Comparison of ENCODE assay signal across 25 cellular contexts in genomic region chr11:17802491-17802890, GRCh38.
"Had no signal": no experiment of that assay in that cellular context is flagged by ENCODE, and none has a peak within 500 bp of the region (broad histone marks: within the 10 kb centered on the region; RNA-seq: fewer than 3 reads in every experiment).

No MANE protein-coding gene starts in this region.

- H3K27ac ChIP-seq: body of pancreas, colonic mucosa, left ventricle myocardium inferior, neutrophil, ovary, prostate gland, spleen, thoracic aorta, vagina had no signal

- H3K36me3 Mint-ChIP-seq: activated naive CD4-positive, alpha-beta T cell treated with anti-CD3 and anti-CD28 coated beads, Interleukin-2, amount 10 ng/mL, durations not matched to agents 7 days and 5 days; mesothelial cell of epicardium; natural killer cell; type B pancreatic cell had no signal

- H3K9me3 Mint-ChIP-seq: activated CD4-positive, alpha-beta memory T cell treated with anti-CD3 and anti-CD28 coated beads for 36 hours; activated naive CD4-positive, alpha-beta T cell treated with anti-CD3 and anti-CD28 coated beads, Interleukin-2, amount 10 ng/mL, durations not matched to agents 7 days and 5 days; effector memory CD8-positive, alpha-beta T cell; natural killer cell; type B pancreatic cell had no signal

- H3K4me3 ChIP-seq: body of pancreas, colonic mucosa, dorsolateral prefrontal cortex, left ventricle myocardium inferior, ovary, prostate gland, spleen, thoracic aorta, vagina had no signal

- H3K4me1 Mint-ChIP-seq: activated naive CD4-positive, alpha-beta T cell treated with anti-CD3 and anti-CD28 coated beads, Interleukin-2, amount 10 ng/mL, durations not matched to agents 7 days and 5 days; mesothelial cell of epicardium had no signal

- H3K4me1 ChIP-seq: body of pancreas, colonic mucosa, prostate gland, spleen, vagina had no signal

- H3K27ac Mint-ChIP-seq: activated CD4-positive, alpha-beta memory T cell treated with anti-CD3 and anti-CD28 coated beads for 36 hours; activated naive CD4-positive, alpha-beta T cell treated with anti-CD3 and anti-CD28 coated beads, Interleukin-2, amount 10 ng/mL, durations not matched to agents 7 days and 5 days; effector memory CD8-positive, alpha-beta T cell; mesothelial cell of epicardium; natural killer cell; type B pancreatic cell had no signal

- H3K27me3 ChIP-seq: body of pancreas, colonic mucosa, dorsolateral prefrontal cortex, neutrophil, ovary, spleen, vagina had no signal

- H3K4me3 Mint-ChIP-seq: activated CD4-positive, alpha-beta memory T cell treated with anti-CD3 and anti-CD28 coated beads for 36 hours; activated naive CD4-positive, alpha-beta T cell treated with anti-CD3 and anti-CD28 coated beads, Interleukin-2, amount 10 ng/mL, durations not matched to agents 7 days and 5 days; effector memory CD8-positive, alpha-beta T cell; mesothelial cell of epicardium; natural killer cell; type B pancreatic cell had no signal

- H3K27me3 Mint-ChIP-seq: activated CD4-positive, alpha-beta memory T cell treated with anti-CD3 and anti-CD28 coated beads for 36 hours; activated naive CD4-positive, alpha-beta T cell treated with anti-CD3 and anti-CD28 coated beads, Interleukin-2, amount 10 ng/mL, durations not matched to agents 7 days and 5 days; effector memory CD8-positive, alpha-beta T cell; type B pancreatic cell had no signal

- H3K36me3 ChIP-seq: colonic mucosa, left ventricle myocardium inferior, neutrophil, ovary, prostate gland, thoracic aorta, vagina had no signal

- H3K9me3 ChIP-seq: body of pancreas, colonic mucosa, left ventricle myocardium inferior, neutrophil, ovary, prostate gland, spleen, thoracic aorta, vagina had no signal

- ATAC-seq: body of pancreas; effector memory CD8-positive, alpha-beta T cell; esophagus mucosa; natural killer cell had no signal

- DNase-seq: activated CD4-positive, alpha-beta memory T cell treated with anti-CD3 and anti-CD28 coated beads for 36 hours; activated CD4-positive, alpha-beta T cell treated with anti-CD3 and anti-CD28 coated beads for 48 hours; activated CD4-positive, CD25-positive, alpha-beta regulatory T cell; activated effector memory CD4-positive, alpha-beta T cell treated with anti-CD3 and anti-CD28 coated beads, Interleukin-2, amount 50 U/mL, for 16 hours; activated naive CD4-positive, alpha-beta T cell treated with anti-CD3 and anti-CD28 coated beads, Interleukin-2, amount 10 ng/mL, durations not matched to agents 7 days and 5 days; body of pancreas; colonic mucosa; effector memory CD8-positive, alpha-beta T cell; foreskin melanocyte; hippocampal formation; left ventricle myocardium inferior; natural killer cell; ovary; spleen; stimulated activated CD4-positive, alpha-beta T cell treated with anti-CD3 and anti-CD28 coated beads, Interleukin-4, amount 100 ng/mL, for 1 hour; stimulated activated naive CD4-positive, alpha-beta T cell; T1000 had no signal
